ENCODE assay signal across 1 cellular context in genomic region chr2:95262896-95263542, GRCh38.
TF ChIP-seq lines count a peak whose summit lies in the region.

No MANE protein-coding gene starts in this region.

TF ChIP-seq in K562, 482 proteins besides CTCF, POLR2A, EP300 and RAD21:
- no peak for TF ChIP-seq MAZ (CRISPR knock-in tag; conservative IDR thresholded peaks at IDR 0.05 in 1 of 2, IDR thresholded peaks at IDR 0.05 in 1 of 2)
- peak; percentile 73 for TF ChIP-seq FOSL1 (tag; conservative IDR thresholded peaks at IDR 0.05)
